20 cellular contexts compared by ENCODE assay signal in genomic region chr6:127768223-127768622, GRCh38.
"Had no signal": no experiment of that assay in that cellular context is flagged by ENCODE, and none has a peak within 500 bp of the region (broad histone marks: within the 10 kb centered on the region; RNA-seq: fewer than 3 reads in every experiment).

No MANE protein-coding gene starts in this region.

- H3K36me3 ChIP-seq: ascending aorta had no signal

- H3K4me3 Mint-ChIP-seq: activated CD8-positive, alpha-beta T cell treated with anti-CD3 and anti-CD28 coated beads for 36 hours had no signal

- H3K4me3 ChIP-seq: ascending aorta, body of pancreas, SK-N-MC had no signal

- H3K27me3 Mint-ChIP-seq: activated CD8-positive, alpha-beta T cell treated with anti-CD3 and anti-CD28 coated beads for 36 hours had no signal

- H3K9me3 ChIP-seq: ascending aorta, body of pancreas had no signal

- H3K27me3 ChIP-seq: ascending aorta, body of pancreas had no signal

- H3K27ac ChIP-seq: ascending aorta, body of pancreas, SK-N-MC had no signal

- H3K4me1 ChIP-seq: ascending aorta, body of pancreas had no signal

- DNase-seq: activated CD4-positive, alpha-beta T cell treated with anti-CD3 and anti-CD28 coated beads for 4 hours; activated CD8-positive, alpha-beta memory T cell treated with anti-CD3 and anti-CD28 coated beads, Interleukin-2, amount 50 U/mL, for 48 hours; activated CD8-positive, alpha-beta T cell treated with anti-CD3 and anti-CD28 coated beads for 36 hours; activated effector memory CD4-positive, alpha-beta T cell treated with anti-CD3 and anti-CD28 coated beads, Interleukin-2, amount 50 U/mL, for 16 hours; activated naive CD4-positive, alpha-beta T cell treated with Interleukin-2 at 50 U/mL for 16 hours; activated T-cell treated with anti-CD3 and anti-CD28 coated beads, Interleukin-2, amount 50 U/mL, for 1 hour; amniotic stem cell; body of pancreas; central memory CD4-positive, alpha-beta T cell; Kasumi-1; NCI-H1105 treated with DMSO at 0.1 percent for 48 hours; NCI-H1930; NCI-H2171 treated with DMSO at 0.1 percent for 48 hours; NCI-H226; NCI-H526; SIG-M5; T-helper 1 cell had no signal

- ATAC-seq: activated CD4-positive, CD25-positive, alpha-beta regulatory T cell treated with anti-CD3 and anti-CD28 coated beads, Interleukin-2, amount 50 U/mL, for 24 hours; activated CD8-positive, alpha-beta T cell treated with anti-CD3 and anti-CD28 coated beads for 36 hours; body of pancreas had no signal
